1 cellular context compared by ENCODE assay signal in genomic region chr9:34328983-34329832, GRCh38.
A peak's percentile ranks its signal among the peaks of the same experiment; 100 is the strongest.
TF ChIP-seq lines count a peak whose summit lies in the region.

KIF24 (minus strand) TSS chr9:34329268; CDS start chr9:34311346, 17,922 bp downstream.
NUDT2 (plus strand) TSS chr9:34329569; CDS start chr9:34339040, 9,471 bp downstream.

TF ChIP-seq in WTC11, 78 proteins besides CTCF, POLR2A, EP300 and RAD21 (continued from another document):
- TF ChIP-seq, protein P1, sequence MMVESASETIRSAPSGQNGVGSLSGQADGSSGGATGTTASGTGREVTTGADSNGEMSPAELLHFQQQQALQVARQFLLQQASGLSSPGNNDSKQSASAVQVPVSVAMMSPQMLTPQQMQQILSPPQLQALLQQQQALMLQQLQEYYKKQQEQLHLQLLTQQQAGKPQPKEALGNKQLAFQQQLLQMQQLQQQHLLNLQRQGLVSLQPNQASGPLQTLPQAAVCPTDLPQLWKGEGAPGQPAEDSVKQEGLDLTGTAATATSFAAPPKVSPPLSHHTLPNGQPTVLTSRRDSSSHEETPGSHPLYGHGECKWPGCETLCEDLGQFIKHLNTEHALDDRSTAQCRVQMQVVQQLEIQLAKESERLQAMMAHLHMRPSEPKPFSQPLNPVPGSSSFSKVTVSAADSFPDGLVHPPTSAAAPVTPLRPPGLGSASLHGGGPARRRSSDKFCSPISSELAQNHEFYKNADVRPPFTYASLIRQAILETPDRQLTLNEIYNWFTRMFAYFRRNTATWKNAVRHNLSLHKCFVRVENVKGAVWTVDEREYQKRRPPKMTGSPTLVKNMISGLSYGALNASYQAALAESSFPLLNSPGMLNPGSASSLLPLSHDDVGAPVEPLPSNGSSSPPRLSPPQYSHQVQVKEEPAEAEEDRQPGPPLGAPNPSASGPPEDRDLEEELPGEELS (CRISPR knock-in tag; IDR thresholded peaks at IDR 0.05): peak; percentile 56; the same call in 1 of the 2 replicates
- no peak for TF ChIP-seq ZNF232 (CRISPR knock-in tag; IDR thresholded peaks at IDR 0.05)
- TF ChIP-seq NFE2L1 (CRISPR knock-in tag; IDR thresholded peaks at IDR 0.05): no peak
- no peak for TF ChIP-seq ZNF532 (CRISPR knock-in tag; IDR thresholded peaks at IDR 0.05; ENCODE audit: borderline replicate concordance)
- peak; percentile 25; the same call in 1 of the 2 replicates for TF ChIP-seq MYBL2 (CRISPR knock-in tag; IDR thresholded peaks at IDR 0.05)
- 0 out of 2 replicates have a peak, but pooled peaks have one; percentile 12 for TF ChIP-seq ATF1 (CRISPR knock-in tag; IDR thresholded peaks at IDR 0.05)
- no peak for TF ChIP-seq CBFB (CRISPR knock-in tag; IDR thresholded peaks at IDR 0.05; ENCODE audit: low read depth)
- TF ChIP-seq SOX15 (CRISPR knock-in tag; IDR thresholded peaks at IDR 0.05): no peak
- TF ChIP-seq FOXJ3 (CRISPR knock-in tag; IDR thresholded peaks at IDR 0.05; ENCODE audit: borderline replicate concordance): no peak
- TF ChIP-seq, protein P2, sequence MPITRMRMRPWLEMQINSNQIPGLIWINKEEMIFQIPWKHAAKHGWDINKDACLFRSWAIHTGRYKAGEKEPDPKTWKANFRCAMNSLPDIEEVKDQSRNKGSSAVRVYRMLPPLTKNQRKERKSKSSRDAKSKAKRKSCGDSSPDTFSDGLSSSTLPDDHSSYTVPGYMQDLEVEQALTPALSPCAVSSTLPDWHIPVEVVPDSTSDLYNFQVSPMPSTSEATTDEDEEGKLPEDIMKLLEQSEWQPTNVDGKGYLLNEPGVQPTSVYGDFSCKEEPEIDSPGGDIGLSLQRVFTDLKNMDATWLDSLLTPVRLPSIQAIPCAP (CRISPR knock-in tag; IDR thresholded peaks at IDR 0.05): no peak
- TF ChIP-seq NFATC4 (CRISPR knock-in tag; IDR thresholded peaks at IDR 0.05): no peak
- TF ChIP-seq, protein P3, sequence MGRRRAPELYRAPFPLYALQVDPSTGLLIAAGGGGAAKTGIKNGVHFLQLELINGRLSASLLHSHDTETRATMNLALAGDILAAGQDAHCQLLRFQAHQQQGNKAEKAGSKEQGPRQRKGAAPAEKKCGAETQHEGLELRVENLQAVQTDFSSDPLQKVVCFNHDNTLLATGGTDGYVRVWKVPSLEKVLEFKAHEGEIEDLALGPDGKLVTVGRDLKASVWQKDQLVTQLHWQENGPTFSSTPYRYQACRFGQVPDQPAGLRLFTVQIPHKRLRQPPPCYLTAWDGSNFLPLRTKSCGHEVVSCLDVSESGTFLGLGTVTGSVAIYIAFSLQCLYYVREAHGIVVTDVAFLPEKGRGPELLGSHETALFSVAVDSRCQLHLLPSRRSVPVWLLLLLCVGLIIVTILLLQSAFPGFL (CRISPR knock-in tag; IDR thresholded peaks at IDR 0.05; ENCODE audit: borderline replicate concordance): no peak
- TF ChIP-seq CREB1 (CRISPR knock-in tag; IDR thresholded peaks at IDR 0.05): no peak
- TF ChIP-seq GABPB1 (CRISPR knock-in tag; IDR thresholded peaks at IDR 0.05): peak; percentile 57; the same call in 1 of the 2 replicates
- peak; percentile 94; the same call in 1 of the 2 replicates for TF ChIP-seq ARID4B (CRISPR knock-in tag; IDR thresholded peaks at IDR 0.05; ENCODE audit: borderline replicate concordance)
- TF ChIP-seq, protein P4, sequence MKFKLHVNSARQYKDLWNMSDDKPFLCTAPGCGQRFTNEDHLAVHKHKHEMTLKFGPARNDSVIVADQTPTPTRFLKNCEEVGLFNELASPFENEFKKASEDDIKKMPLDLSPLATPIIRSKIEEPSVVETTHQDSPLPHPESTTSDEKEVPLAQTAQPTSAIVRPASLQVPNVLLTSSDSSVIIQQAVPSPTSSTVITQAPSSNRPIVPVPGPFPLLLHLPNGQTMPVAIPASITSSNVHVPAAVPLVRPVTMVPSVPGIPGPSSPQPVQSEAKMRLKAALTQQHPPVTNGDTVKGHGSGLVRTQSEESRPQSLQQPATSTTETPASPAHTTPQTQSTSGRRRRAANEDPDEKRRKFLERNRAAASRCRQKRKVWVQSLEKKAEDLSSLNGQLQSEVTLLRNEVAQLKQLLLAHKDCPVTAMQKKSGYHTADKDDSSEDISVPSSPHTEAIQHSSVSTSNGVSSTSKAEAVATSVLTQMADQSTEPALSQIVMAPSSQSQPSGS (CRISPR knock-in tag; IDR thresholded peaks at IDR 0.05; ENCODE audit: borderline replicate concordance, low read depth): no peak
- peak; percentile 93 for TF ChIP-seq NFYB (CRISPR knock-in tag; conservative IDR thresholded peaks at IDR 0.05; ENCODE audit: low read depth)
